ENCODE assay signal across 14 cellular contexts in genomic region chr1:32275424-32275823, GRCh38. TPM values are rescaled to one million over a fixed set of nuclear protein-coding genes. Genes with fewer than 3 reads are reported as not detected.
DNase-seq lines count a peak whose midpoint lies in the region; ATAC-seq and TF ChIP-seq lines count a peak whose summit lies in the region.
"Had no signal": no experiment of that assay in that cellular context is flagged by ENCODE, and none has a peak within 500 bp of the region (broad histone marks: within the 10 kb centered on the region; RNA-seq: fewer than 3 reads in every experiment).

No MANE protein-coding gene starts in this region.

- H3K4me2 ChIP-seq in mesendoderm (ENCODE audit: low read length): peak overlapping the region; percentile 24

- no peaks in the 10 kb centered on the region for H3K79me2 ChIP-seq in mesendoderm (ENCODE audit: control insufficient read depth, insufficient read depth, low read length)

- H2BK120ac ChIP-seq in mesendoderm (ENCODE audit: low read depth, low read length): no peak overlapping the region

- no peak overlapping the region for H2BK15ac ChIP-seq in mesendoderm (replicated peaks; ENCODE audit: low read depth)

- H3K27me3 Mint-ChIP-seq in CD14-positive monocyte (ENCODE audit: low read depth in 3 of 3): peaks cover 40 to 45% (median 40%) of the 10 kb centered on the region in 3 donors
- H3K27me3 Mint-ChIP-seq: activated CD4-positive, alpha-beta memory T cell treated with anti-CD3 and anti-CD28 coated beads, Interleukin-2, amount 10 ng/mL, durations not matched to agents 7 days and 5 days had no signal

- H2AK5ac ChIP-seq in mesendoderm (ENCODE audit: low read length): no peak overlapping the region

- H3K27me3 ChIP-seq in H7 (ENCODE audit: control insufficient read depth, insufficient read depth, low read length) (peaks cover 4% of the 10 kb centered on the region; the same call in 1 of the 2 replicates), body of pancreas (peaks cover 0 to 14% of the 10 kb centered on the region in 2 donors), mesendoderm (ENCODE audit: insufficient read depth, low read length, poor library complexity) (no peaks in the 10 kb centered on the region)
- H3K27me3 ChIP-seq: SJSA1 had no signal

- H3K4me3 ChIP-seq in H7 (ENCODE audit: insufficient read depth, low read depth, low read length) (peak overlapping the region; percentile 42), body of pancreas (no peak overlapping the region), mesendoderm (ENCODE audit: low read length) (no peak overlapping the region)
- H3K4me3 ChIP-seq: SJSA1 had no signal

- H3K4me3 Mint-ChIP-seq in CD14-positive monocyte: peak overlapping the region; percentile 16 to 59
- H3K4me3 Mint-ChIP-seq: activated CD4-positive, alpha-beta memory T cell treated with anti-CD3 and anti-CD28 coated beads, Interleukin-2, amount 10 ng/mL, durations not matched to agents 7 days and 5 days; brain had no signal

- H3K4me1 ChIP-seq in body of pancreas: peaks cover 5% of the 10 kb centered on the region
- peaks cover 7% of the 10 kb centered on the region for H3K4me1 ChIP-seq in mesendoderm (ENCODE audit: control insufficient read depth, low read depth, low read length)

- no peaks in the 10 kb centered on the region for H3K36me3 Mint-ChIP-seq in CD14-positive monocyte
- H3K36me3 Mint-ChIP-seq: brain had no signal

- peaks cover 5% of the 10 kb centered on the region for H3K4me1 Mint-ChIP-seq in CD14-positive monocyte

- H3K9me3 Mint-ChIP-seq in CD14-positive monocyte: peaks cover 0 to 5% (median 0%) of the 10 kb centered on the region in 7 donors
- H3K9me3 Mint-ChIP-seq: activated CD4-positive, alpha-beta memory T cell treated with anti-CD3 and anti-CD28 coated beads, Interleukin-2, amount 10 ng/mL, durations not matched to agents 7 days and 5 days had no signal

- no peak overlapping the region for H4K5ac ChIP-seq in mesendoderm (ENCODE audit: low read length)

- H3K23ac ChIP-seq in mesendoderm (ENCODE audit: low read length): no peak overlapping the region

- DNase-seq in CD14-positive monocyte (ENCODE audit: low spot score) (no peak), H7 (peak; percentile 69), body of pancreas (peak in 2 of 4 donors; percentile 16 to 26), mesendoderm (peak; percentile 27), DMS79 (lab: John Stamatoyannopoulos, UW) (no peak), NCI-H1092 (lab: John Stamatoyannopoulos, UW) (no peak), activated T-cell treated with anti-CD3 and anti-CD28 coated beads for 4 hours (no peak)
- DNase-seq in central memory CD4-positive, alpha-beta T cell: no peak
- DNase-seq: activated CD4-positive, alpha-beta memory T cell treated with anti-CD3 and anti-CD28 coated beads, Interleukin-2, amount 10 ng/mL, durations not matched to agents 7 days and 5 days; erythroblast; NCI-H524 treated with DMSO at 0.1 percent for 48 hours had no signal

- peak; percentile 33 for ATAC-seq in body of pancreas

- H2BK5ac ChIP-seq in mesendoderm (ENCODE audit: low read length): no peak overlapping the region

- H3K9ac ChIP-seq in mesendoderm (ENCODE audit: low read length): peak overlapping the region; percentile 6

- no peak overlapping the region for H4K8ac ChIP-seq in mesendoderm (ENCODE audit: low read depth, low read length)

- no peak for TF ChIP-seq POLR2A in body of pancreas (IDR thresholded peaks at IDR 0.05)

- TF ChIP-seq CTCF in CD14-positive monocyte (IDR thresholded peaks at IDR 0.05) (no peak), body of pancreas (IDR thresholded peaks at IDR 0.05) (no peak)

- 10 to 21% methylated on average over 2 to 22 of the region's 41 CpGs for WGBS in body of pancreas, 2 donors
- no CpG with 5 or more reads among the region's 41 CpGs for WGBS in mesendoderm (ENCODE audit: extremely low coverage, insufficient coverage, low lambda C conversion rate)

- peak overlapping the region; percentile 68 for H3K56ac ChIP-seq in mesendoderm (ENCODE audit: low read length)

- H3K27ac Mint-ChIP-seq in CD14-positive monocyte: peak overlapping the region in 1 of 7 donors; percentile 13
- H3K27ac Mint-ChIP-seq: brain had no signal

- no peak overlapping the region for H3K4ac ChIP-seq in mesendoderm (ENCODE audit: low read depth, low read length)

- no peak overlapping the region for H3K27ac ChIP-seq in body of pancreas
- H3K27ac ChIP-seq in mesendoderm (ENCODE audit: low read depth, low read length): no peak overlapping the region
- H3K27ac ChIP-seq: SJSA1 had no signal

- H3K36me3 ChIP-seq in H7 (replicated peaks; ENCODE audit: control insufficient read depth, insufficient read depth, low read length): peaks cover 9% of the 10 kb centered on the region
- no peaks in the 10 kb centered on the region for H3K36me3 ChIP-seq in body of pancreas (replicated peaks in 1 of 2; ENCODE audit: insufficient read depth in 1 of 2, low read depth in 2 of 2)
- H3K36me3 ChIP-seq in mesendoderm (ENCODE audit: control insufficient read depth, insufficient read depth, low read length): no peaks in the 10 kb centered on the region
- H3K36me3 ChIP-seq: SJSA1 had no signal

- H3K79me1 ChIP-seq in mesendoderm (ENCODE audit: low read length): no peaks in the 10 kb centered on the region

- H3K9me3 ChIP-seq in body of pancreas: no peaks in the 10 kb centered on the region
- H3K9me3 ChIP-seq: SJSA1 had no signal

- intact Hi-C loops in CD14-positive monocyte (cut with micrococcal nuclease): no loop called here
- intact Hi-C loops in body of pancreas (cut with DNase I): no loop called here

- no peak overlapping the region for H3K18ac ChIP-seq in mesendoderm (ENCODE audit: low read length)

RNA-seq across cellular contexts. Expression of gene HDAC1, which starts 16.5 kb away (rescaled TPM):
- 10 to 100 TPM; 73.8 to 88.7 TPM for polyA plus RNA-seq in CD14-positive monocyte
- 133 and 151 TPM in 2 replicates for total RNA-seq in H7 (2014; rRNA removed; shearing (Covaris generic))
- total RNA-seq in body of pancreas: 10 to 100 TPM; 32.7 to 50.4 TPM
- 53.0 TPM for polyA plus RNA-seq in mesendoderm (2013, experiment 1 of 2)
- 51.7 TPM for polyA plus RNA-seq in mesendoderm (2013, experiment 2 of 2)

RNA-seq across cellular contexts. Expression of gene LCK, which starts 24.4 kb away (rescaled TPM):
- polyA plus RNA-seq in CD14-positive monocyte: 1 to 10 TPM; 1.7 to 2.2 TPM
- total RNA-seq in H7 (2014; rRNA removed; shearing (Covaris generic)): 70.5 and 75.8 TPM in 2 replicates
- total RNA-seq in body of pancreas: 1 to 10 TPM in 1 of 2 donors, not detected in 1; 1.6 TPM
- 19.6 TPM for polyA plus RNA-seq in mesendoderm (2013, experiment 1 of 2)
- polyA plus RNA-seq in mesendoderm (2013, experiment 2 of 2): 20.3 TPM
- total RNA-seq: SJSA1 had no signal

RNA-seq across cellular contexts. Expression of gene FAM167B, which starts 28.4 kb away (rescaled TPM):
- not detected for polyA plus RNA-seq in CD14-positive monocyte
- 3.1 and 4.1 TPM in 2 replicates for total RNA-seq in H7 (2014; rRNA removed; shearing (Covaris generic))
- total RNA-seq in body of pancreas: 1 to 10 TPM in 1 of 2 donors, not detected in 1; 4.9 TPM
- 0.65 TPM for polyA plus RNA-seq in mesendoderm (2013, experiment 1 of 2)
- polyA plus RNA-seq in mesendoderm (2013, experiment 2 of 2): 0.62 TPM
- total RNA-seq: kidney epithelial cell had no signal

RNA-seq across cellular contexts. Expression of gene EIF3I, which starts 53.2 kb away (rescaled TPM):
- 100 to 1,000 TPM; 151 to 162 TPM for polyA plus RNA-seq in CD14-positive monocyte
- 458 and 547 TPM in 2 replicates for total RNA-seq in H7 (2014; rRNA removed; shearing (Covaris generic))
- total RNA-seq in body of pancreas: 10 to 100 TPM; 69.5 to 81.7 TPM
- 199 TPM for polyA plus RNA-seq in mesendoderm (2013, experiment 1 of 2)
- 201 TPM for polyA plus RNA-seq in mesendoderm (2013, experiment 2 of 2)

RNA-seq across cellular contexts. Expression of gene TMEM234, which starts 53.3 kb away (rescaled TPM):
- polyA plus RNA-seq in CD14-positive monocyte: 10 to 100 TPM; 12.8 to 14.5 TPM
- total RNA-seq in H7 (2014; rRNA removed; shearing (Covaris generic)): 11.8 and 16.3 TPM in 2 replicates
- 10 to 100 TPM; 16.3 to 20.8 TPM for total RNA-seq in body of pancreas
- polyA plus RNA-seq in mesendoderm (2013, experiment 1 of 2): 7.2 TPM
- polyA plus RNA-seq in mesendoderm (2013, experiment 2 of 2): 7.4 TPM

Comparison
In these comparisons a context has a peak if more than half of its experiments do, and no peak if none do; other contexts are left out.
1. DNase-seq: peak in H7 (single experiment) and mesendoderm (single experiment); none in CD14-positive monocyte (single experiment), DMS79 (single experiment), NCI-H1092 (single experiment), activated T-cell treated with anti-CD3 and anti-CD28 coated beads for 4 hours (single experiment) and central memory CD4-positive, alpha-beta T cell (single experiment).
2. RNA of gene LCK, which starts 24.4 kb away (total RNA-seq): 70.5 to 75.8 TPM in H7; 1.6 TPM in body of pancreas; every median in the first group is over 10 times any median in the second.